Comparison of ENCODE assay signal across 18 cellular contexts in the genomic region with DNA sequence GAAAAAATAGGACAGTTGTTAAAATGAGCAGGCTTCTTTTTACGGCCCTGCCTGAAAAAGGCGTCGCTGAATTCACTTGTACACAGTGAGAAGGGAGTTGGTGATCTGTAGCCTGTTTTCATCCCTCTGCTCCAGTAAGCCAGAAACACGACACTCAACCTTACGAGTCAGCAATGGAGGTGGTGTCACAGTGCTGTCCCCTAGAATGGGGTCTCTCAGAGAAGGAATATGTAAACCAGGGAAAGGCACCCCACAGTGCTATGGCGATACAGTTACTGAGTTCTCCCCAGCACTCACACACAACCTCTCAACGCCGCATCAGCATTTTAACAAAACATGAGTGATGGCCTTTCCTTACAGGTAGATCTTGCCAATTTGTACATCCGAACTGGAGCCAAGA.
DNase-seq lines count a peak whose midpoint lies in the region; ATAC-seq, FAIRE-seq and TF ChIP-seq lines count a peak whose summit lies in the region.
"Had no signal": no experiment of that assay in that cellular context is flagged by ENCODE, and none has a peak within 500 bp of the region (broad histone marks: within the 10 kb centered on the region; RNA-seq: fewer than 3 reads in every experiment).

No MANE protein-coding gene starts in this region.

- no peaks in the 10 kb centered on the region for H3K9me3 ChIP-seq in H9 (ENCODE audit: control insufficient read depth, low read depth, low read length)
- no peaks in the 10 kb centered on the region for H3K9me3 ChIP-seq in H1 (ENCODE audit: insufficient read depth in 2 of 2, low read depth in 1 of 2, low read length in 1 of 2)
- no peaks in the 10 kb centered on the region for H3K9me3 ChIP-seq in neural progenitor cell (ENCODE audit: low read depth)
- H3K9me3 ChIP-seq in body of pancreas: no peaks in the 10 kb centered on the region

- CTCF ChIA-PET in H1 (lab: Charles Lee; ENCODE audit: partially characterized antibody): no interaction called here

- TF ChIP-seq EP300 in H1 (IDR thresholded peaks at IDR 0.05; ENCODE audit: borderline replicate concordance in 1 of 2, low read depth in 2 of 2, low read length in 2 of 2): no peak

- no peaks in the 10 kb centered on the region for H3K9me3 Mint-ChIP-seq in H9
- H3K9me3 Mint-ChIP-seq in neural progenitor cell: no peaks in the 10 kb centered on the region
- H3K9me3 Mint-ChIP-seq: CD8-positive, alpha-beta T cell had no signal

- H3K27me3 Mint-ChIP-seq in H9 (ENCODE audit: low read depth) (no peaks in the 10 kb centered on the region), neural progenitor cell (ENCODE audit: insufficient read depth, low read depth) (peaks cover 4% of the 10 kb centered on the region)

- TF ChIP-seq RAD21 in H1 (IDR thresholded peaks at IDR 0.05 in 1 of 2, conservative IDR thresholded peaks at IDR 0.05 in 1 of 2; ENCODE audit: low read depth in 2 of 2, low read length in 2 of 2): no peak

- no peak overlapping the region for H4K8ac ChIP-seq in H9 (replicated peaks; ENCODE audit: insufficient read length, low read depth, low read length)
- no peak overlapping the region for H4K8ac ChIP-seq in H1 (ENCODE audit: extremely low read depth, insufficient read depth, low read length)

- H4K20me1 ChIP-seq in H9 (ENCODE audit: control insufficient read depth, insufficient read depth, insufficient read length) (no peaks in the 10 kb centered on the region), H1 (replicated peaks in 1 of 2; ENCODE audit: control insufficient read depth in 1 of 2, insufficient read depth in 2 of 2, low read length in 2 of 2) (no peaks in the 10 kb centered on the region), neural progenitor cell (ENCODE audit: low read depth) (no peaks in the 10 kb centered on the region)

- H3K27ac Mint-ChIP-seq in H9: no peak overlapping the region; a peak in 1 of 7 replicates
- H3K27ac Mint-ChIP-seq in neural progenitor cell: peak overlapping the region; percentile 38
- H3K27ac Mint-ChIP-seq: CD8-positive, alpha-beta T cell had no signal

- no peak overlapping the region for H3K14ac ChIP-seq in H9 (ENCODE audit: insufficient read depth, low read length)
- H3K14ac ChIP-seq in H1 (ENCODE audit: insufficient read length): no peak overlapping the region

- H3K18ac ChIP-seq in H9 (ENCODE audit: insufficient read length, low read depth, low read length) (no peak overlapping the region), H1 (ENCODE audit: extremely low read depth, low read length) (no peak overlapping the region)

- H3K4me1 ChIP-seq in H9 (ENCODE audit: insufficient read depth, low read length): peaks cover 4% of the 10 kb centered on the region; the same call in 1 of the 2 replicates
- H3K4me1 ChIP-seq in H1 (replicated peaks in 1 of 4; ENCODE audit: control insufficient read depth in 3 of 4, insufficient read depth in 4 of 4, low read length in 3 of 4): peaks cover 0 to 5% (median 3%) of the 10 kb centered on the region in 4 experiments; a peak in 4 of 7 replicates
- H3K4me1 ChIP-seq in neural progenitor cell: no peaks in the 10 kb centered on the region
- no peaks in the 10 kb centered on the region for H3K4me1 ChIP-seq in body of pancreas

- intact Hi-C loops in body of pancreas (cut with DNase I): no loop called here

- H3K36me3 Mint-ChIP-seq in H9 (ENCODE audit: insufficient read depth in 1 of 3, low read depth in 3 of 3): no peaks in the 10 kb centered on the region
- no peaks in the 10 kb centered on the region for H3K36me3 Mint-ChIP-seq in neural progenitor cell
- H3K36me3 Mint-ChIP-seq: CD14-positive monocyte; CD8-positive, alpha-beta T cell had no signal

- H2AFZ ChIP-seq in H9 (ENCODE audit: low read length) (no peak overlapping the region), H1 (ENCODE audit: low read length) (peak overlapping the region; percentile 42), neural progenitor cell (replicated peaks) (no peak overlapping the region)

- H3K4me3 Mint-ChIP-seq in H9 (no peak overlapping the region), neural progenitor cell (no peak overlapping the region)
- H3K4me3 Mint-ChIP-seq: CD14-positive monocyte; CD8-positive, alpha-beta T cell had no signal

- H2BK12ac ChIP-seq in H9 (ENCODE audit: insufficient read length, low read depth, low read length) (no peak overlapping the region), H1 (ENCODE audit: low read depth, low read length) (0 out of 2 replicates have a peak overlapping the region, but pooled peaks have one; percentile 4)

- TF ChIP-seq POLR2A in H1 (IDR thresholded peaks at IDR 0.05; ENCODE audit: control extremely low read depth in 1 of 2, low read depth in 2 of 2, low read length in 2 of 2) (no peak), body of pancreas (IDR thresholded peaks at IDR 0.05) (no peak)

- no peak overlapping the region for H2AK5ac ChIP-seq in H9 (ENCODE audit: insufficient read length, low read length)
- H2AK5ac ChIP-seq in H1 (ENCODE audit: low read depth, low read length): no peak overlapping the region

- H3K4ac ChIP-seq in H9 (ENCODE audit: low read depth, low read length) (no peak overlapping the region), H1 (replicated peaks; ENCODE audit: insufficient read length, low read depth, low read length) (no peak overlapping the region)

- H4K91ac ChIP-seq in H9 (ENCODE audit: insufficient read length, low read depth, low read length) (no peak overlapping the region), H1 (replicated peaks; ENCODE audit: insufficient read length, low read length) (no peak overlapping the region)

- no peak overlapping the region for H3K4me3 ChIP-seq in H1 (ENCODE audit: extremely low read depth in 1 of 4, insufficient read depth in 2 of 4, low read depth in 3 of 4, low read length in 4 of 4)
- no peak overlapping the region for H3K4me3 ChIP-seq in neural progenitor cell
- H3K4me3 ChIP-seq in body of pancreas: no peak overlapping the region
- H3K4me3 ChIP-seq: K562 had no signal

- H2BK120ac ChIP-seq in H9 (ENCODE audit: low read depth, low read length, poor library complexity, severe bottlenecking) (no peak overlapping the region), H1 (replicated peaks; ENCODE audit: low read depth, low read length) (no peak overlapping the region)

- H3K4me1 Mint-ChIP-seq in H9: peaks cover 8 to 9% of the 10 kb centered on the region in 2 experiments
- peaks cover 21% of the 10 kb centered on the region for H3K4me1 Mint-ChIP-seq in neural progenitor cell
- H3K4me1 Mint-ChIP-seq: CD14-positive monocyte had no signal

- no peak overlapping the region for H2BK15ac ChIP-seq in H9 (ENCODE audit: low read depth, low read length)
- H2BK15ac ChIP-seq in H1 (ENCODE audit: low read length): no peak overlapping the region

- no peak overlapping the region for H3T11ph ChIP-seq in H9 (ENCODE audit: low read length)

- in situ Hi-C loops in GM13977 (cut with MboI; ENCODE audit: low pct_unique_long_range_greater_than_20kb, low sequenced_read_pairs, unreplicated experiment): no loop called here

- H3K4me2 ChIP-seq in H9 (ENCODE audit: insufficient read depth, insufficient read length, low read length) (no peak overlapping the region), H1 (ENCODE audit: insufficient read depth in 1 of 2, low read depth in 2 of 2, low read length in 2 of 2) (0 out of 4 replicates have a peak overlapping the region, but pooled peaks of 1 of the 2 experiments have one; percentile 24), neural progenitor cell (no peak overlapping the region)

- DNase-seq in H9 (peak; percentile 33), H1 (ENCODE audit: low read depth in 1 of 2, low spot score in 2 of 2) (no peak), iPS-NIHi7 (ENCODE audit: extremely low spot score) (peak; percentile 22), neural progenitor cell (ENCODE audit: low spot score) (no peak), GM13977 (ENCODE audit: low spot score) (no peak), body of pancreas (no peak)
- DNase-seq: CD8-positive, alpha-beta T cell; COR-L47; DMS153; DMS79 treated with DMSO at 0.1 percent for 48 hours; H7 had no signal

- H3F3A ChIP-seq in neural progenitor cell (ENCODE audit: low read depth): no peaks in the 10 kb centered on the region

- no peak for FAIRE-seq in H1 (lab: Jason Lieb, UNC)
- FAIRE-seq: A204.1, D721Med, G401.6, GM12892, K562 had no signal

- POLR2A ChIA-PET in H1 (lab: Charles Lee; ENCODE audit: partially characterized antibody): no interaction called here

- H3K23ac ChIP-seq in H9 (ENCODE audit: insufficient read length, low read depth, low read length): no peak overlapping the region
- H3K23ac ChIP-seq in H1 (ENCODE audit: insufficient read length): no peak overlapping the region

- H3K56ac ChIP-seq in H9 (ENCODE audit: insufficient read length, low read depth, low read length): no peak overlapping the region
- peak overlapping the region; percentile 27 for H3K56ac ChIP-seq in H1 (replicated peaks; ENCODE audit: insufficient read length, low read depth, low read length)

- H3K23me2 ChIP-seq in H9 (ENCODE audit: insufficient read length, low read depth, low read length, poor library complexity, severe bottlenecking) (no peaks in the 10 kb centered on the region), H1 (ENCODE audit: low read depth, low read length) (no peaks in the 10 kb centered on the region)

- no CpG with 5 or more reads among the region's 9 CpGs for WGBS in H9 (ENCODE audit: extremely low coverage, insufficient read length, low lambda C conversion rate)
- WGBS in H1 (ENCODE audit: extremely low coverage in 1 of 2, insufficient coverage in 1 of 2, insufficient read length in 1 of 2, insufficient replicate concordance in 2 of 2, low coverage in 1 of 2, low lambda C conversion rate in 2 of 2, missing lambda C conversion rate in 1 of 2), 2 experiments: 75% methylated on average over 9 of the region's 9 CpGs; no CpG with 5 or more reads in 1 of the 2 experiments
- WGBS in body of pancreas, 2 donors: 80 to 86% methylated on average over 9 of the region's 9 CpGs

- H4K5ac ChIP-seq in H9 (ENCODE audit: insufficient read length, low read depth, low read length): no peak overlapping the region
- H4K5ac ChIP-seq in H1 (ENCODE audit: insufficient read length, low read depth, low read length): no peak overlapping the region

- no peaks in the 10 kb centered on the region for H3K79me1 ChIP-seq in H9 (ENCODE audit: insufficient read depth, low read depth, low read length, poor library complexity, severe bottlenecking)
- no peaks in the 10 kb centered on the region for H3K79me1 ChIP-seq in H1 (ENCODE audit: low read depth, low read length)

- H2BK5ac ChIP-seq in H9 (ENCODE audit: insufficient read length, low read length) (no peak overlapping the region), H1 (ENCODE audit: low read depth, low read length) (no peak overlapping the region)

- H2BK20ac ChIP-seq in H9 (ENCODE audit: low read depth, low read length, poor library complexity, severe bottlenecking) (no peak overlapping the region), H1 (ENCODE audit: low read length) (no peak overlapping the region)

- H3K36me3 ChIP-seq in H1 (ENCODE audit: control insufficient read depth in 2 of 4, insufficient read depth in 4 of 4, low read length in 3 of 4): no peaks in the 10 kb centered on the region
- no peaks in the 10 kb centered on the region for H3K36me3 ChIP-seq in neural progenitor cell
- H3K36me3 ChIP-seq in body of pancreas (replicated peaks in 1 of 2; ENCODE audit: insufficient read depth in 1 of 2, low read depth in 2 of 2): no peaks in the 10 kb centered on the region

- no peak for ATAC-seq in HG02759 (IDR thresholded peaks at IDR 0.05; ENCODE audit: unreplicated experiment)
- ATAC-seq in body of pancreas: no peak
- ATAC-seq: CD8-positive, alpha-beta T cell; K562 had no signal

- H3K79me2 ChIP-seq in H9 (ENCODE audit: insufficient read depth, low read length): no peaks in the 10 kb centered on the region
- no peaks in the 10 kb centered on the region for H3K79me2 ChIP-seq in H1 (ENCODE audit: control insufficient read depth in 1 of 2, insufficient read depth in 2 of 2, low read length in 2 of 2)
- no peaks in the 10 kb centered on the region for H3K79me2 ChIP-seq in neural progenitor cell (ENCODE audit: low read depth)

- H3K27ac ChIP-seq in H9 (ENCODE audit: insufficient read length, low read depth, low read length): no peak overlapping the region
- no peak overlapping the region for H3K27ac ChIP-seq in H1 (ENCODE audit: low read depth, low read length)
- no peak overlapping the region for H3K27ac ChIP-seq in neural progenitor cell
- H3K27ac ChIP-seq in body of pancreas: no peak overlapping the region

- H3K27me3 ChIP-seq in H9 (ENCODE audit: insufficient read depth, low read length): no peaks in the 10 kb centered on the region
- H3K27me3 ChIP-seq in H1 (replicated peaks in 1 of 4; ENCODE audit: control insufficient read depth in 3 of 4, extremely low read depth in 1 of 4, insufficient read depth in 3 of 4, low read length in 3 of 4): no peaks in the 10 kb centered on the region
- H3K27me3 ChIP-seq in neural progenitor cell: no peaks in the 10 kb centered on the region
- H3K27me3 ChIP-seq in body of pancreas: no peaks in the 10 kb centered on the region

- H3K9ac ChIP-seq in H9 (ENCODE audit: extremely low read depth, insufficient read length, low read length) (no peak overlapping the region), H1 (replicated peaks in 1 of 4; ENCODE audit: extremely low read depth in 1 of 4, low read depth in 3 of 4, low read length in 3 of 4) (no peak overlapping the region), neural progenitor cell (no peak overlapping the region)

- TF ChIP-seq CTCF in H9 (conservative IDR thresholded peaks at IDR 0.05) (no peak), H1 (IDR thresholded peaks at IDR 0.05; ENCODE audit: control extremely low read depth in 1 of 3, insufficient read depth in 1 of 3, low read depth in 1 of 3, low read length in 3 of 3) (no peak), neural progenitor cell (IDR thresholded peaks at IDR 0.05) (no peak), GM13977 (IDR thresholded peaks at IDR 0.05; ENCODE audit: extremely low read depth, insufficient read depth, missing control alignments) (no peak), body of pancreas (IDR thresholded peaks at IDR 0.05) (no peak)

Comparison
In these comparisons a context has a peak if more than half of its experiments do, and no peak if none do; other contexts are left out.
1. DNase-seq: peak in H9 (single experiment) and iPS-NIHi7 (single experiment); none in H1 (0 of 2), neural progenitor cell (single experiment), GM13977 (single experiment) and body of pancreas (0 of 4).